Comparison of ENCODE assay signal across 8 cellular contexts in genomic region chr2:112692496-112692911, GRCh38. TPM values are rescaled to one million over a fixed set of nuclear protein-coding genes. Genes with fewer than 3 reads are reported as not detected.
DNase-seq lines count a peak whose midpoint lies in the region; ATAC-seq and TF ChIP-seq lines count a peak whose summit lies in the region.

No MANE protein-coding gene starts in this region.

- H4K20me1 ChIP-seq in MM.1S (ENCODE audit: insufficient read depth, low read length) = no peaks in the 10 kb centered on the region
- H4K20me1 ChIP-seq in mammary epithelial cell (ENCODE audit: insufficient read depth, low read length) = no peaks in the 10 kb centered on the region

- H3K9me3 ChIP-seq in HEK293 (ENCODE audit: control insufficient read depth, insufficient read depth, low read depth, low read length) = no peaks in the 10 kb centered on the region
- H3K9me3 ChIP-seq in MM.1S (replicated peaks; ENCODE audit: insufficient read depth, low read length) = no peaks in the 10 kb centered on the region
- H3K9me3 ChIP-seq in mammary epithelial cell (replicated peaks; ENCODE audit: insufficient read depth, low read length) = no peaks in the 10 kb centered on the region
- no peaks in the 10 kb centered on the region for H3K9me3 ChIP-seq in lung (ENCODE audit: control insufficient read depth in 2 of 2, insufficient read depth in 1 of 2, low read length in 1 of 2)

- TF ChIP-seq CTCF in GM13976 (IDR thresholded peaks at IDR 0.05; ENCODE audit: borderline replicate concordance, control extremely low read depth, extremely low read depth, insufficient read depth, missing control alignments) (no peak), HEK293 (tag by site-specific recombination; IDR thresholded peaks at IDR 0.05) (no peak), MM.1S (IDR thresholded peaks at IDR 0.05; ENCODE audit: low read length) (no peak), mammary epithelial cell (conservative IDR thresholded peaks at IDR 0.05 in 1 of 2, IDR thresholded peaks at IDR 0.05 in 1 of 2; ENCODE audit: extremely low read depth in 1 of 2, insufficient read depth in 1 of 2, low read depth in 1 of 2, low read length in 2 of 2) (no peak), lung (IDR thresholded peaks at IDR 0.05; ENCODE audit: control extremely low read depth, extremely low read depth) (no peak)

- ATAC-seq in lung (ENCODE audit: insufficient read depth, low FRiP score) = peak; percentile 74

- no peak overlapping the region for H3K27ac ChIP-seq in HEK293 (ENCODE audit: extremely low read depth, low read depth, low read length)
- peak overlapping the region; percentile 50; the same call in 1 of the 2 replicates for H3K27ac ChIP-seq in MM.1S (ENCODE audit: low read length)
- peak overlapping the region; percentile 97 for H3K27ac ChIP-seq in mammary epithelial cell (ENCODE audit: insufficient read depth, low read depth, low read length)
- H3K27ac ChIP-seq in lung (ENCODE audit: low read depth in 1 of 2, low read length in 1 of 2) = peak overlapping the region in 1 of 2 donors; percentile 52

- in situ Hi-C loops in GM13976 (cut with MboI; ENCODE audit: low sequenced_read_pairs, unreplicated experiment) (no loop called here), mammary epithelial cell (cut with MboI; ENCODE audit: low sequenced_read_pairs in 2 of 2) (no loop called here)

- peaks cover 16% of the 10 kb centered on the region for H3F3A ChIP-seq in MM.1S (ENCODE audit: insufficient read depth, low read length)

- H3K9me2 ChIP-seq in MM.1S (replicated peaks; ENCODE audit: insufficient read depth, low read length) = no peaks in the 10 kb centered on the region

- no TSS peak for BruUV-seq in mammary epithelial cell (replicated peaks; lab: Mats Ljungman, UMichigan)

- CTCF ChIA-PET in HEK293 (lab: Yijun Ruan, JAX) = interaction anchor here (0.7 to 3.2 kb wide), 10 partner anchors 9 to 92 kb away, joined by 3 to 21 read pairs (median 4); no protein-coding TSS in a partner anchor
- CTCF ChIA-PET in mammary epithelial cell (lab: Charles Lee; ENCODE audit: low non-redundant PET) = interaction anchor here (0.5 to 0.6 kb wide), 3 partner anchors 15 to 76 kb away, joined by 3 to 6 read pairs (median 4); no protein-coding TSS in a partner anchor

- no peaks in the 10 kb centered on the region for H3K4me1 ChIP-seq in HEK293 (ENCODE audit: control insufficient read depth, insufficient read depth, low read length)
- H3K4me1 ChIP-seq in MM.1S (ENCODE audit: low read length) = peaks cover 24% of the 10 kb centered on the region
- H3K4me1 ChIP-seq in mammary epithelial cell (ENCODE audit: insufficient read depth, low read length) = peaks cover 34% of the 10 kb centered on the region
- peaks cover 0 to 7% of the 10 kb centered on the region in 2 donors for H3K4me1 ChIP-seq in lung (ENCODE audit: control insufficient read depth in 2 of 2, insufficient read depth in 2 of 2, low read length in 2 of 2)

- peak overlapping the region; percentile 41 for H2AFZ ChIP-seq in MM.1S (ENCODE audit: low read length)
- H2AFZ ChIP-seq in mammary epithelial cell (ENCODE audit: low read depth, low read length) = peak overlapping the region; percentile 48

- H3K4me3 ChIP-seq in HEK293 (ENCODE audit: low read depth, low read length) (no peak overlapping the region), MM.1S (ENCODE audit: low read length) (no peak overlapping the region), mammary epithelial cell (replicated peaks in 1 of 3; ENCODE audit: insufficient read depth in 1 of 3, low read depth in 2 of 3, low read length in 3 of 3) (no peak overlapping the region), lung (no peak overlapping the region)

- H3K9ac ChIP-seq in MM.1S (ENCODE audit: low read length) (no peak overlapping the region), mammary epithelial cell (ENCODE audit: insufficient read depth, low read length) (peak overlapping the region; percentile 90)

- DNase-seq in GM13976 (ENCODE audit: low spot score) (peak; percentile 81), MM.1S (peak; percentile 89), T-helper 9 cell (peak; percentile 15), mammary epithelial cell (peak; percentile 100), lung (ENCODE audit: low spot score) (peak; percentile 50), stromal cell of bone marrow (ENCODE audit: low read depth) (peak; percentile 96), SK-N-DZ (ENCODE audit: low spot score) (no peak)

- H3K79me2 ChIP-seq in MM.1S (ENCODE audit: low read length) (no peaks in the 10 kb centered on the region), mammary epithelial cell (ENCODE audit: insufficient read depth, low read length) (no peaks in the 10 kb centered on the region)

- intact Hi-C loops in mammary epithelial cell (cut with micrococcal nuclease) = loop anchor here (1.0 kb wide), 3 partner anchors 34 to 66 kb away; partner anchors contain the start of gene SLC20A1

- H3K36me3 ChIP-seq in HEK293 (ENCODE audit: control insufficient read depth in 2 of 2, insufficient read depth in 1 of 2, low read length in 2 of 2) (no peaks in the 10 kb centered on the region), MM.1S (replicated peaks; ENCODE audit: insufficient read depth, low read length) (no peaks in the 10 kb centered on the region), mammary epithelial cell (ENCODE audit: insufficient read depth, low read length) (no peaks in the 10 kb centered on the region), lung (ENCODE audit: control insufficient read depth in 2 of 2, insufficient read depth in 2 of 2, low read length in 2 of 2) (no peaks in the 10 kb centered on the region)

- H3K4me2 ChIP-seq in MM.1S (ENCODE audit: low read depth, low read length) (peak overlapping the region; percentile 39; the same call in 1 of the 2 replicates), mammary epithelial cell (ENCODE audit: insufficient read depth, low read depth, low read length) (peak overlapping the region; percentile 72)

- H3K27me3 ChIP-seq in MM.1S (replicated peaks; ENCODE audit: insufficient read depth, low read length) = no peaks in the 10 kb centered on the region
- no peaks in the 10 kb centered on the region for H3K27me3 ChIP-seq in mammary epithelial cell (ENCODE audit: insufficient read depth, low read length)
- no peaks in the 10 kb centered on the region for H3K27me3 ChIP-seq in lung (ENCODE audit: control insufficient read depth, insufficient read depth)

- WGBS in mammary epithelial cell (ENCODE audit: low coverage, missing lambda C conversion rate) = 0% methylated on average over 5 of the region's 5 CpGs
- 27 to 52% methylated on average over 5 of the region's 5 CpGs for WGBS in lung, 2 donors

- POLR2A ChIA-PET in HEK293 (lab: Yijun Ruan, JAX) = interaction anchor here (0.9 to 1.3 kb wide), 4 partner anchors 45 to 108 kb away, joined by 3 to 6 read pairs (median 4); partner anchors contain the start of genes CHCHD5 and SLC20A1

- dilution Hi-C loops in mammary epithelial cell (cut with HindIII; ENCODE audit: low sequenced_read_pairs) = loop anchor here (5.0 kb wide), 1 partner anchor 45 kb away; the partner anchor contains the start of gene SLC20A1

TF ChIP-seq in HEK293, 187 proteins besides CTCF, POLR2A, EP300 and RAD21 (continues in another document):
- TF ChIP-seq ZNF670 (tag by site-specific recombination; IDR thresholded peaks at IDR 0.05; ENCODE audit: low read depth) = no peak
- TF ChIP-seq ZNF174 (tag by site-specific recombination; IDR thresholded peaks at IDR 0.05) = no peak
- TF ChIP-seq ZNF398 (tag by site-specific recombination; IDR thresholded peaks at IDR 0.05) = peak; percentile 10; the same call in 1 of the 2 replicates
- TF ChIP-seq ZNF138 (tag by site-specific recombination; IDR thresholded peaks at IDR 0.05; ENCODE audit: borderline replicate concordance) = no peak
- no peak for TF ChIP-seq ZNF211 (tag by site-specific recombination; IDR thresholded peaks at IDR 0.05; ENCODE audit: low read depth)
- TF ChIP-seq BCL11A (tag by site-specific recombination; IDR thresholded peaks at IDR 0.05; ENCODE audit: low read depth) = peak; percentile 66
- 0 out of 2 replicates have a peak, but pooled peaks have one; percentile 53 for TF ChIP-seq ZFP37 (tag by site-specific recombination; IDR thresholded peaks at IDR 0.05)
- TF ChIP-seq ZIC2 (tag by site-specific recombination; IDR thresholded peaks at IDR 0.05) = peak; percentile 79

RNA-seq across cellular contexts. Expression of gene NT5DC4, which starts 28.3 kb away (rescaled TPM):
- total RNA-seq in mammary epithelial cell = 1 to 10 TPM; 1.2 to 1.4 TPM
- polyA plus RNA-seq in mammary epithelial cell = 0.07 TPM
- not detected for polyA minus RNA-seq in mammary epithelial cell
- under 1 TPM; 0.09 to 0.83 TPM for total RNA-seq in lung
- polyA plus RNA-seq in lung = under 1 TPM; 0.53 TPM
- polyA plus RNA-seq in SK-N-DZ (2014; cell fraction: cytosol; rRNA removed) = not detected in 2 replicates
- not detected in 2 replicates for polyA plus RNA-seq in SK-N-DZ (2014; cell fraction: nucleus; rRNA removed)

RNA-seq across cellular contexts. Expression of gene SLC20A1, which starts 46.8 kb away (rescaled TPM):
- 100 to 1,000 TPM; 227 to 533 TPM for total RNA-seq in mammary epithelial cell
- polyA plus RNA-seq in mammary epithelial cell = 441 TPM
- polyA minus RNA-seq in mammary epithelial cell = 761 TPM
- 10 to 100 TPM; 34.8 to 51.4 TPM for total RNA-seq in lung
- 10 to 100 TPM; 26.2 to 42.3 TPM for polyA plus RNA-seq in lung
- polyA plus RNA-seq in SK-N-DZ (2014; cell fraction: cytosol; rRNA removed) = 41.2 and 41.8 TPM in 2 replicates
- 80.9 and 121 TPM in 2 replicates for polyA plus RNA-seq in SK-N-DZ (2014; cell fraction: nucleus; rRNA removed)

Comparison
In these comparisons a context has a peak if more than half of its experiments do, and no peak if none do; other contexts are left out.
1. RNA of gene SLC20A1, which starts 46.8 kb away (total RNA-seq): 227 to 533 TPM in mammary epithelial cell; 34.8 to 51.4 TPM in lung; every median in the first group is over 4 times any median in the second.